ENCODE assay signal across 14 cellular contexts in genomic region chr5:142869883-142870282, GRCh38.
DNase-seq lines count a peak whose midpoint lies in the region; ATAC-seq and TF ChIP-seq lines count a peak whose summit lies in the region.
"Had no signal": no experiment of that assay in that cellular context is flagged by ENCODE, and none has a peak within 500 bp of the region (broad histone marks: within the 10 kb centered on the region; RNA-seq: fewer than 3 reads in every experiment).

No MANE protein-coding gene starts in this region.

- H3K27ac ChIP-seq in body of pancreas: peak overlapping the region; percentile 49 to 82 (median 79)
- peak overlapping the region; percentile 67 to 95 for H3K27ac ChIP-seq in mucosa of rectum (ENCODE audit: low read depth in 2 of 2, low read length in 2 of 2)
- H3K27ac ChIP-seq: C4-2B, hepatocyte had no signal

- no peaks in the 10 kb centered on the region for H3K9me3 ChIP-seq in body of pancreas
- H3K9me3 ChIP-seq in mucosa of rectum (ENCODE audit: control insufficient read depth in 2 of 2, low read length in 2 of 2): no peaks in the 10 kb centered on the region

- ATAC-seq in body of pancreas (no peak), HG02588 (IDR thresholded peaks at IDR 0.05; ENCODE audit: unreplicated experiment) (no peak)
- no peak for ATAC-seq in stimulated activated naive B cell treated with anti-CD40 and anti-IgM and Interleukin-4, amounts not matched to agents 10 μg/mL and 1 μg/mL and 100 μg/mL, for 72 hours (replicated peaks)

- DNase-seq in DMS 273 (lab: John Stamatoyannopoulos, UW; ENCODE audit: unreplicated experiment) (peak; percentile 99), NCI-H2029 (lab: John Stamatoyannopoulos, UW) (peak; percentile 37), body of pancreas (peak; percentile 42 to 69 (median 56)), SIG-M5 (lab: John Stamatoyannopoulos, UW) (no peak), glutamatergic neuron (no peak)
- no peak for DNase-seq in stimulated activated naive B cell treated with anti-CD40 and anti-IgM and Interleukin-4, amounts not matched to agents 10 μg/mL and 1 μg/mL and 100 μg/mL, for 72 hours
- DNase-seq: activated CD4-positive, alpha-beta T cell treated with anti-CD3 and anti-CD28 coated beads, Interleukin-2, amount 10 ng/mL, durations not matched to agents 7 days and 5 days; activated naive CD8-positive, alpha-beta T cell treated with anti-CD3 and anti-CD28 coated beads, Interleukin-2, amount 10 ng/mL, durations not matched to agents 7 days and 5 days; NCI-H226 had no signal

- 15% methylated on average over 3 of the region's 3 CpGs for WGBS in body of pancreas, 2 donors

- H3K4me1 Mint-ChIP-seq in glutamatergic neuron (ENCODE audit: low read depth, unreplicated experiment): peaks cover 22% of the 10 kb centered on the region
- peaks cover 7 to 19% of the 10 kb centered on the region in 2 donors for H3K4me1 Mint-ChIP-seq in stimulated activated naive B cell treated with anti-CD40 and anti-IgM and Interleukin-4, amounts not matched to agents 10 μg/mL and 1 μg/mL and 100 μg/mL, for 72 hours

- peaks cover 4% of the 10 kb centered on the region for H3K27me3 Mint-ChIP-seq in glutamatergic neuron (ENCODE audit: unreplicated experiment)
- peaks cover 0 to 7% of the 10 kb centered on the region in 2 donors for H3K27me3 Mint-ChIP-seq in stimulated activated naive B cell treated with anti-CD40 and anti-IgM and Interleukin-4, amounts not matched to agents 10 μg/mL and 1 μg/mL and 100 μg/mL, for 72 hours
- H3K27me3 Mint-ChIP-seq: activated CD4-positive, alpha-beta T cell treated with anti-CD3 and anti-CD28 coated beads, Interleukin-2, amount 10 ng/mL, durations not matched to agents 7 days and 5 days; activated naive CD8-positive, alpha-beta T cell treated with anti-CD3 and anti-CD28 coated beads, Interleukin-2, amount 10 ng/mL, durations not matched to agents 7 days and 5 days; IgD-negative memory B cell had no signal

- peaks cover 75% of the 10 kb centered on the region for H3K4me1 ChIP-seq in body of pancreas
- peaks cover 59 to 74% of the 10 kb centered on the region in 2 donors for H3K4me1 ChIP-seq in mucosa of rectum (ENCODE audit: control insufficient read depth in 2 of 2, insufficient read depth in 2 of 2, low read length in 2 of 2)

- intact Hi-C loops in body of pancreas (cut with DNase I): no loop called here

- H3K27me3 ChIP-seq in body of pancreas (no peaks in the 10 kb centered on the region), mucosa of rectum (ENCODE audit: control insufficient read depth in 2 of 2, insufficient read depth in 2 of 2, low read length in 2 of 2) (no peaks in the 10 kb centered on the region)
- H3K27me3 ChIP-seq: hepatocyte had no signal

- TF ChIP-seq POLR2A in body of pancreas (IDR thresholded peaks at IDR 0.05): no peak

- H3K36me3 Mint-ChIP-seq in glutamatergic neuron (ENCODE audit: unreplicated experiment): no peaks in the 10 kb centered on the region
- H3K36me3 Mint-ChIP-seq in stimulated activated naive B cell treated with anti-CD40 and anti-IgM and Interleukin-4, amounts not matched to agents 10 μg/mL and 1 μg/mL and 100 μg/mL, for 72 hours: no peaks in the 10 kb centered on the region
- H3K36me3 Mint-ChIP-seq: activated naive CD8-positive, alpha-beta T cell treated with anti-CD3 and anti-CD28 coated beads, Interleukin-2, amount 10 ng/mL, durations not matched to agents 7 days and 5 days had no signal

- H3K27ac Mint-ChIP-seq in glutamatergic neuron (ENCODE audit: unreplicated experiment): no peak overlapping the region
- no peak overlapping the region for H3K27ac Mint-ChIP-seq in stimulated activated naive B cell treated with anti-CD40 and anti-IgM and Interleukin-4, amounts not matched to agents 10 μg/mL and 1 μg/mL and 100 μg/mL, for 72 hours
- H3K27ac Mint-ChIP-seq: activated CD4-positive, alpha-beta T cell treated with anti-CD3 and anti-CD28 coated beads, Interleukin-2, amount 10 ng/mL, durations not matched to agents 7 days and 5 days; activated naive CD8-positive, alpha-beta T cell treated with anti-CD3 and anti-CD28 coated beads, Interleukin-2, amount 10 ng/mL, durations not matched to agents 7 days and 5 days; IgD-negative memory B cell had no signal

- peak overlapping the region in 1 of 2 donors; percentile 28 for H3K9ac ChIP-seq in mucosa of rectum (ENCODE audit: low read depth in 1 of 2, low read length in 2 of 2)

- H3K36me3 ChIP-seq in body of pancreas (replicated peaks in 1 of 2; ENCODE audit: insufficient read depth in 1 of 2, low read depth in 2 of 2) (no peaks in the 10 kb centered on the region), mucosa of rectum (ENCODE audit: control insufficient read depth in 2 of 2, insufficient read depth in 2 of 2, low read length in 2 of 2) (no peaks in the 10 kb centered on the region)

- no peaks in the 10 kb centered on the region for H3K9me3 Mint-ChIP-seq in glutamatergic neuron (ENCODE audit: unreplicated experiment)
- H3K9me3 Mint-ChIP-seq in stimulated activated naive B cell treated with anti-CD40 and anti-IgM and Interleukin-4, amounts not matched to agents 10 μg/mL and 1 μg/mL and 100 μg/mL, for 72 hours: no peaks in the 10 kb centered on the region
- H3K9me3 Mint-ChIP-seq: activated CD4-positive, alpha-beta T cell treated with anti-CD3 and anti-CD28 coated beads, Interleukin-2, amount 10 ng/mL, durations not matched to agents 7 days and 5 days; activated naive CD8-positive, alpha-beta T cell treated with anti-CD3 and anti-CD28 coated beads, Interleukin-2, amount 10 ng/mL, durations not matched to agents 7 days and 5 days; IgD-negative memory B cell had no signal

- no peak overlapping the region for H3K4me3 Mint-ChIP-seq in glutamatergic neuron (ENCODE audit: unreplicated experiment)
- H3K4me3 Mint-ChIP-seq in stimulated activated naive B cell treated with anti-CD40 and anti-IgM and Interleukin-4, amounts not matched to agents 10 μg/mL and 1 μg/mL and 100 μg/mL, for 72 hours: no peak overlapping the region
- H3K4me3 Mint-ChIP-seq: activated CD4-positive, alpha-beta T cell treated with anti-CD3 and anti-CD28 coated beads, Interleukin-2, amount 10 ng/mL, durations not matched to agents 7 days and 5 days; activated naive CD8-positive, alpha-beta T cell treated with anti-CD3 and anti-CD28 coated beads, Interleukin-2, amount 10 ng/mL, durations not matched to agents 7 days and 5 days; IgD-negative memory B cell had no signal

- TF ChIP-seq CTCF in body of pancreas (IDR thresholded peaks at IDR 0.05) (no peak), glutamatergic neuron (IDR thresholded peaks at IDR 0.05; ENCODE audit: partially characterized antibody, unreplicated experiment) (no peak)

- H3K4me3 ChIP-seq in body of pancreas (no peak overlapping the region), mucosa of rectum (ENCODE audit: low read length in 2 of 2) (no peak overlapping the region)
- H3K4me3 ChIP-seq: hepatocyte had no signal

Comparison
In these comparisons a context has a peak if more than half of its experiments do, and no peak if none do; other contexts are left out.
1. DNase-seq: peak in DMS 273 (single experiment), NCI-H2029 (single experiment) and body of pancreas (4 of 4); none in SIG-M5 (single experiment), glutamatergic neuron (single experiment) and stimulated activated naive B cell treated with anti-CD40 and anti-IgM and Interleukin-4, amounts not matched to agents 10 μg/mL and 1 μg/mL and 100 μg/mL, for 72 hours (single experiment).